In genomic region chr17:77374170-77374936, GRCh38 we compare ENCODE assay signal across 1 cellular context.
TF ChIP-seq lines count a peak whose summit lies in the region.

No MANE protein-coding gene starts in this region.

TF ChIP-seq in K562, 482 proteins besides CTCF, POLR2A, EP300 and RAD21 (continued from another document and continues in another):
- no peak for TF ChIP-seq REST (CRISPR knock-in tag; IDR thresholded peaks at IDR 0.05; ENCODE audit: low read depth)
- TF ChIP-seq ZFP36 (IDR thresholded peaks at IDR 0.05; ENCODE audit: low read depth, low read length, partially characterized antibody): no peak
- no peak for TF ChIP-seq NCOA6 (IDR thresholded peaks at IDR 0.05)
- TF ChIP-seq ZNF253 (CRISPR knock-in tag; conservative IDR thresholded peaks at IDR 0.05): no peak
- TF ChIP-seq PATZ1 (CRISPR knock-in tag; IDR thresholded peaks at IDR 0.05; ENCODE audit: borderline replicate concordance): no peak
- no peak for TF ChIP-seq FOS (IDR thresholded peaks at IDR 0.05; ENCODE audit: extremely low read depth, insufficient read length)
- no peak for TF ChIP-seq E2F5 (CRISPR knock-in tag; IDR thresholded peaks at IDR 0.05)
- peak; percentile 52; the same call in 1 of the 2 replicates for TF ChIP-seq BHLHE40 (IDR thresholded peaks at IDR 0.05; ENCODE audit: low read length)
- no peak for TF ChIP-seq MIER1 (IDR thresholded peaks at IDR 0.05; ENCODE audit: low read depth)
- TF ChIP-seq SNAPC5 (CRISPR knock-in tag; IDR thresholded peaks at IDR 0.05): no peak
- no peak for TF ChIP-seq MEF2A (IDR thresholded peaks at IDR 0.05; ENCODE audit: control insufficient read depth, low read depth, low read length)
- TF ChIP-seq E2F3 (CRISPR knock-in tag; IDR thresholded peaks at IDR 0.05): no peak
- TF ChIP-seq KHSRP (IDR thresholded peaks at IDR 0.05): no peak
- no peak for TF ChIP-seq KDM4B (IDR thresholded peaks at IDR 0.05; ENCODE audit: borderline replicate concordance in 2 of 2, low read depth in 1 of 2)
- TF ChIP-seq BRF2 (IDR thresholded peaks at IDR 0.05; ENCODE audit: borderline replicate concordance, insufficient read depth, insufficient read length): no peak
- TF ChIP-seq TAF7 (tag; IDR thresholded peaks at IDR 0.05): no peak
- TF ChIP-seq DPF2 (IDR thresholded peaks at IDR 0.05): no peak
- TF ChIP-seq STAT5A (IDR thresholded peaks at IDR 0.05; ENCODE audit: borderline replicate concordance, low read length): no peak
- no peak for TF ChIP-seq BMI1 (IDR thresholded peaks at IDR 0.05; ENCODE audit: low read length)
- TF ChIP-seq KAT8 (IDR thresholded peaks at IDR 0.05; ENCODE audit: low read depth): no peak
- TF ChIP-seq E2F4 (CRISPR knock-in tag; IDR thresholded peaks at IDR 0.05; ENCODE audit: low read depth): 0 out of 2 replicates have a peak, but pooled peaks have one; percentile 40
- peak in 1 of 2 experiments; percentile 27; a peak in 1 of 4 replicates for TF ChIP-seq TEAD1 (CRISPR knock-in tag; IDR thresholded peaks at IDR 0.05)
- peak; percentile 42 to 53; a peak in 1 of 4 replicates for TF ChIP-seq NRF1 (conservative IDR thresholded peaks at IDR 0.05 in 1 of 2, IDR thresholded peaks at IDR 0.05 in 1 of 2)
- TF ChIP-seq ESRRA (IDR thresholded peaks at IDR 0.05; ENCODE audit: borderline replicate concordance, low read depth): no peak
- TF ChIP-seq CHD7 (IDR thresholded peaks at IDR 0.05; ENCODE audit: low read depth, low read length): no peak
